In the genomic region with DNA sequence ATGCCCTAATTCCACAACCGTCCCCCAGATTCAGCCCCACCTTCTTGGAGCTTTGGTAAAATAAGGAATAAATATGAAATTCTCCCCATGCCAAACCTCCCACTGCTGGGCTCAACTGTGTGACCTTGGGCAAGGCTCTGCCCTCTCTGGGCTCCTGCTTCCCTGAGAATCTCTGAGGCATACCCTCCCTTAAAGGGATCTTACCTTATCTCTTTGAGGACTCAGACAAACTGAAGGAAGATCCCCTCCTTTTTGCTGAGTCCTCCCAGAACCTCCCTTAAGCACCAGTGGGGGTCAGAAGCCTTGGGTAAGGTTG, we compare ENCODE assay signal across 10 cellular contexts. TPM values are rescaled to one million over a fixed set of nuclear protein-coding genes. Genes with fewer than 3 reads are reported as not detected.
DNase-seq lines count a peak whose midpoint lies in the region; TF ChIP-seq lines count a peak whose summit lies in the region.
"Had no signal": no experiment of that assay in that cellular context is flagged by ENCODE, and none has a peak within 500 bp of the region (broad histone marks: within the 10 kb centered on the region; RNA-seq: fewer than 3 reads in every experiment).

No MANE protein-coding gene starts in this region.

- CTCF ChIA-PET in Caco-2 (lab: Charles Lee): interaction anchor here (3.3 to 3.4 kb wide), 2 partner anchors 21 to 25 kb away, joined by 43 to 90 read pairs; partner anchors contain the start of genes RIN1 and YIF1A

- H3K9me3 Mint-ChIP-seq in Caco-2 (ENCODE audit: unreplicated experiment): peaks cover 6% of the 10 kb centered on the region

- H3K4me3 Mint-ChIP-seq in Caco-2 (ENCODE audit: unreplicated experiment): peak overlapping the region; percentile 87

- DNase-seq in Caco-2 (no peak), SK-N-MC (ENCODE audit: low read depth, low spot score) (no peak), fibroblast of the aortic adventitia (ENCODE audit: low read depth) (no peak), skeletal muscle cell (ENCODE audit: low read depth) (no peak), germinal center (ENCODE audit: low spot score) (no peak), EL (no peak), DMS79 treated with DMSO at 0.1 percent for 48 hours (lab: John Stamatoyannopoulos, UW) (no peak)
- DNase-seq in effector CD4-positive, alpha-beta T cell: no peak
- DNase-seq: NCI-H1417, RPMI8226 had no signal

- POLR2A ChIA-PET in Caco-2 (lab: Charles Lee): no interaction called here

- H3K4me1 Mint-ChIP-seq in Caco-2 (ENCODE audit: low read depth, unreplicated experiment): peaks cover 10% of the 10 kb centered on the region

- H3K36me3 Mint-ChIP-seq in Caco-2 (ENCODE audit: insufficient read depth, unreplicated experiment): peaks cover 17% of the 10 kb centered on the region

- H3K4me1 ChIP-seq in Caco-2: peaks cover 31% of the 10 kb centered on the region

- intact Hi-C loops in Caco-2 (cut with micrococcal nuclease; ENCODE audit: unreplicated experiment): no loop called here

- no peaks in the 10 kb centered on the region for H3K36me3 ChIP-seq in Caco-2 (ENCODE audit: control insufficient read depth, insufficient read depth, low read length)
- no peaks in the 10 kb centered on the region for H3K36me3 ChIP-seq in SK-N-MC (ENCODE audit: insufficient read depth, low read length)

- peak overlapping the region; percentile 76 for H3K9ac ChIP-seq in SK-N-MC (ENCODE audit: insufficient read length)

- H3K4me3 ChIP-seq in Caco-2 (ENCODE audit: low read depth, low read length) (no peak overlapping the region), SK-N-MC (peak overlapping the region; percentile 86), fibroblast of the aortic adventitia (ENCODE audit: low read depth, low read length) (peak overlapping the region; percentile 98), skeletal muscle cell (ENCODE audit: low read depth, low read length) (peak overlapping the region; percentile 62)

- H3K27ac Mint-ChIP-seq in Caco-2 (ENCODE audit: unreplicated experiment): peak overlapping the region; percentile 91

- TF ChIP-seq CTCF in Caco-2 (IDR thresholded peaks at IDR 0.05; ENCODE audit: insufficient read depth in 1 of 2, low read depth in 1 of 2, low read length in 1 of 2, severe bottlenecking in 1 of 2, unreplicated experiment in 1 of 2): no peak
- no peak for TF ChIP-seq CTCF in fibroblast of the aortic adventitia (IDR thresholded peaks at IDR 0.05; ENCODE audit: insufficient read depth, low read length)

- H3K9me3 ChIP-seq in Caco-2 (no peaks in the 10 kb centered on the region), SK-N-MC (ENCODE audit: low read depth, low read length) (no peaks in the 10 kb centered on the region)

- peak overlapping the region; percentile 99 for H3K27ac ChIP-seq in SK-N-MC

- no peaks in the 10 kb centered on the region for H3K27me3 ChIP-seq in Caco-2 (replicated peaks; ENCODE audit: control insufficient read depth, insufficient read depth, low read length)

- BruUV-seq in Caco-2 (replicated peaks; lab: Mats Ljungman, UMichigan): no TSS peak

- no peaks in the 10 kb centered on the region for H3K27me3 Mint-ChIP-seq in Caco-2 (ENCODE audit: insufficient read depth, unreplicated experiment)

RNA-seq across cellular contexts. Expression of gene CD248, which starts 2.7 kb away (rescaled TPM):
- 0.27 TPM in 1 of 2 replicates, not detected in the other for total RNA-seq in Caco-2 (2022)
- total RNA-seq in fibroblast of the aortic adventitia (ENCODE audit: low replicate concordance): 99.1 and 193 TPM in 2 replicates

RNA-seq across cellular contexts. Expression of gene RIN1, which starts 22.1 kb away (rescaled TPM):
- total RNA-seq in Caco-2 (2022): 11.7 and 12.7 TPM in 2 replicates
- total RNA-seq in fibroblast of the aortic adventitia (ENCODE audit: low replicate concordance): 10.1 and 45.3 TPM in 2 replicates

RNA-seq across cellular contexts. Expression of gene TMEM151A, which starts 22.4 kb away (rescaled TPM):
- total RNA-seq in Caco-2 (2022): 0.68 and 0.88 TPM in 2 replicates
- 0.27 and 0.41 TPM in 2 replicates for total RNA-seq in fibroblast of the aortic adventitia (ENCODE audit: low replicate concordance)

RNA-seq across cellular contexts. Expression of gene YIF1A, which starts 25.2 kb away (rescaled TPM):
- total RNA-seq in Caco-2 (2022): 140 and 159 TPM in 2 replicates
- total RNA-seq in fibroblast of the aortic adventitia (ENCODE audit: low replicate concordance): 35.0 and 119 TPM in 2 replicates

RNA-seq across cellular contexts. Expression of gene BRMS1, which starts 30.8 kb away (rescaled TPM):
- total RNA-seq in Caco-2 (2022): 58.1 and 58.2 TPM in 2 replicates
- total RNA-seq in fibroblast of the aortic adventitia (ENCODE audit: low replicate concordance): 22.6 and 38.5 TPM in 2 replicates

Comparison
In these comparisons a context has a peak if more than half of its experiments do, and no peak if none do; other contexts are left out.
1. RNA of gene CD248, which starts 2.7 kb away (total RNA-seq): 99.1 to 193 TPM in fibroblast of the aortic adventitia; 0.27 TPM in Caco-2; every median in the first group is over 10 times any median in the second.